In the genomic region with DNA sequence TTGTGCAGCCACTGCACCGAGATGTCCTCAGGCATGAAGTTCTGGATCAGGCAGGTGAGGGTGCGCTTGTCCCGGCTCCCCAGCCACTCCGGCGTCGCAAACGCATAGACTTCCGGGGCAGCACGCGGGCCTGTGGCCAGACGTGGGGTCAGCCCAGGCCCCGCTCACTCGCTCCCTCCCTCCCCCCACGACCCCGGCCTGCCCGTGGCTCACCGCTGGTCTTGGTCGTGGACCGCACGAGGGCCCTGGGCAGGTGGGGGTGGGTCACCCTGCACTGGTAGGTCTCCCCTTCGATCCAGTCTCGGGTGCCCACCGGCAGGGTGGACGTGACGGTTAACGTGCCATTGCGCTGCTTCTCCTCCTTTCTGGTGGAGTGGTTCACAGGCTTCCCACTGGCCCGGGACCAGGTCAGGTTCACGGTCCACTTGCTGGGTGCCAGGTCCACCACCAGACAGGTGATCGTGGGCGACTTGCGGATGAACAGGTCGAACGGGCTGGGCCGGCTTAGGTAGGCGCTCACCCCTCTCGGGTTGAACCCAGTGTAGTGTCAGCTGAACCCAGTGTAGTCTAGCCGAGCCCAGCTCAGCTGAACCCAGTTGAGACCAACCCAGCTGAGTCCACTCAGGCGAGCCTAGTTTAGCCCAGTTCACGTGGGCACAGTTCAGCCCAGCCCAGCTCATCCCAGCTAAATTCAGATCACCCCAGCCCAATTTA, we compare ENCODE assay signal across 7 cellular contexts.
A peak's percentile ranks its signal among the peaks of the same experiment; 100 is the strongest.
DNase-seq lines count a peak whose midpoint lies in the region; ATAC-seq, FAIRE-seq and TF ChIP-seq lines count a peak whose summit lies in the region.
"Not testable (repeated sequence)": the region's sequence is repeated elsewhere in the genome, so short reads cannot be mapped to it uniquely, and the experiment has no call there.

No MANE protein-coding gene starts in this region.

- H3K4me1 ChIP-seq in A549; kidney (ENCODE audit: control insufficient read depth in 1 of 2, insufficient read depth in 1 of 2, low read depth in 1 of 2, low read length in 2 of 2); suprapubic skin: not testable (repeated sequence)

- DNase-seq in A549 (ENCODE audit: low read depth in 1 of 2, low spot score in 1 of 2) = not testable (repeated sequence)
- DNase-seq in kidney (peak; percentile 58), mesenteric fat pad (ENCODE audit: low spot score) (peak; percentile 82), posterior vena cava (ENCODE audit: low spot score) (peak; percentile 76), suprapubic skin (ENCODE audit: low spot score in 2 of 2) (peak; percentile 48 to 67)

- H3K4me3 ChIP-seq in A549; kidney (ENCODE audit: low read length in 2 of 2); suprapubic skin: not testable (repeated sequence)

- POLR2A ChIA-PET in A549 (lab: Yijun Ruan, JAX) = not testable (repeated sequence)

- ATAC-seq in A549 (peak; percentile 12 to 24; a peak in 3 of 6 replicates), esophagus mucosa (peak; percentile 29)

- CTCF ChIA-PET in A549 (lab: Yijun Ruan, JAX) = not testable (repeated sequence)

- H3K27me3 ChIP-seq in suprapubic skin = not testable (repeated sequence)

- 65% methylated on average over 12 of the region's 40 CpGs for WGBS in A549 (ENCODE audit: missing lambda C conversion rate)
- WGBS in suprapubic skin = 96% methylated on average over 33 of the region's 40 CpGs

- not testable (repeated sequence) for TF ChIP-seq RAD21 in A549 (conservative IDR thresholded peaks at IDR 0.05 in 1 of 2, IDR thresholded peaks at IDR 0.05 in 1 of 2)

- not testable (repeated sequence) for H3K36me3 ChIP-seq in kidney (ENCODE audit: control insufficient read depth in 1 of 2, insufficient read depth in 2 of 2, low read length in 2 of 2); suprapubic skin

- not testable (repeated sequence) for FAIRE-seq in A549 (lab: Jason Lieb, UNC); kidney (lab: Jason Lieb, UNC)

- TF ChIP-seq CTCF in A549 (IDR thresholded peaks at IDR 0.05); kidney (IDR thresholded peaks at IDR 0.05; ENCODE audit: borderline replicate concordance, extremely low read depth, insufficient read depth); suprapubic skin (IDR thresholded peaks at IDR 0.05): not testable (repeated sequence)

- intact Hi-C loops in kidney (cut with DNase I); posterior vena cava (cut with DNase I): not testable (repeated sequence)

- TF ChIP-seq EP300 in A549 (IDR thresholded peaks at IDR 0.05); suprapubic skin (IDR thresholded peaks at IDR 0.05): not testable (repeated sequence)

- H3K27ac ChIP-seq in A549; kidney (ENCODE audit: low read depth in 2 of 2, low read length in 2 of 2); suprapubic skin: not testable (repeated sequence)

- H3K9me3 ChIP-seq in A549; kidney (ENCODE audit: control insufficient read depth in 1 of 2, low read length in 2 of 2); suprapubic skin: not testable (repeated sequence)

- not testable (repeated sequence) for H3K4me2 ChIP-seq in A549

- not testable (repeated sequence) for TF ChIP-seq POLR2A in A549 (IDR thresholded peaks at IDR 0.05; ENCODE audit: low read length); suprapubic skin (IDR thresholded peaks at IDR 0.05)
- TF ChIP-seq POLR2A in GM15510 (IDR thresholded peaks at IDR 0.05; ENCODE audit: borderline replicate concordance, extremely low read depth, insufficient read length) = peak; percentile 3

- not testable (repeated sequence) for H3K9ac ChIP-seq in kidney (ENCODE audit: low read length in 2 of 2)
